Comparison of ENCODE assay signal across 18 cellular contexts in genomic region chr9:123327697-123328100, GRCh38. TPM values are rescaled to one million over a fixed set of nuclear protein-coding genes. Genes with fewer than 3 reads are reported as not detected.
DNase-seq lines count a peak whose midpoint lies in the region; ATAC-seq and TF ChIP-seq lines count a peak whose summit lies in the region.
"Had no signal": no experiment of that assay in that cellular context is flagged by ENCODE, and none has a peak within 500 bp of the region (broad histone marks: within the 10 kb centered on the region; RNA-seq: fewer than 3 reads in every experiment).

No MANE protein-coding gene starts in this region.

- intact Hi-C loops in right lobe of liver (cut with DNase I) (no loop called here), colonic mucosa (cut with DNase I) (no loop called here), esophagus muscularis mucosa (cut with DNase I) (no loop called here)

- H3K27ac Mint-ChIP-seq in nephron progenitor cell = peak overlapping the region; percentile 43
- H3K27ac Mint-ChIP-seq: activated naive CD4-positive, alpha-beta T cell treated with anti-CD3 and anti-CD28 coated beads, Interleukin-2, amount 50 U/mL, for 72 hours; natural killer cell; T-helper 2 cell treated with Interferon-gamma antibody and Interleukin-4, amounts not matched to agents 5 μg/mL and 100 μg/mL, for 36 hours had no signal

- H3K4me1 Mint-ChIP-seq in nephron progenitor cell = peaks cover 72% of the 10 kb centered on the region

- no peaks in the 10 kb centered on the region for H3K36me3 Mint-ChIP-seq in nephron progenitor cell (ENCODE audit: low read depth)
- H3K36me3 Mint-ChIP-seq: activated naive CD4-positive, alpha-beta T cell treated with anti-CD3 and anti-CD28 coated beads, Interleukin-2, amount 50 U/mL, for 72 hours; immature natural killer cell; natural killer cell had no signal

- TF ChIP-seq POLR2A in right lobe of liver (IDR thresholded peaks at IDR 0.05) (no peak), esophagus muscularis mucosa (IDR thresholded peaks at IDR 0.05; ENCODE audit: low read depth) (no peak)

- H3K27me3 Mint-ChIP-seq in nephron progenitor cell (ENCODE audit: low read depth, poor library complexity) = peaks cover 4% of the 10 kb centered on the region

- no peak for TF ChIP-seq EP300 in esophagus muscularis mucosa (IDR thresholded peaks at IDR 0.05)

- DNase-seq in right lobe of liver = no peak
- DNase-seq in colonic mucosa = peak; percentile 66
- no peak for DNase-seq in nephron progenitor cell
- DNase-seq in activated effector memory CD4-positive, alpha-beta T cell treated with anti-CD3 and anti-CD28 coated beads, Interleukin-2, amount 50 U/mL, for 16 hours = no peak
- DNase-seq in esophagus muscularis mucosa (ENCODE audit: extremely low spot score) = no peak
- DNase-seq in AG08396 (ENCODE audit: low spot score) = no peak
- DNase-seq: immature natural killer cell, natural killer cell, NCI-H2107, OCI-M1, uterus had no signal

- ATAC-seq in right lobe of liver = no peak
- no peak for ATAC-seq in HG02678 (IDR thresholded peaks at IDR 0.05; ENCODE audit: unreplicated experiment)
- ATAC-seq: activated naive CD4-positive, alpha-beta T cell treated with anti-CD3 and anti-CD28 coated beads, Interleukin-2, amount 50 U/mL, for 72 hours; natural killer cell had no signal

- TF ChIP-seq RAD21 in liver (IDR thresholded peaks at IDR 0.05) = no peak

- TF ChIP-seq CTCF in liver (IDR thresholded peaks at IDR 0.05; ENCODE audit: low read depth, low read length, missing input control) (no peak), right lobe of liver (IDR thresholded peaks at IDR 0.05) (no peak), colonic mucosa (IDR thresholded peaks at IDR 0.05) (no peak), nephron progenitor cell (IDR thresholded peaks at IDR 0.05) (no peak), esophagus muscularis mucosa (IDR thresholded peaks at IDR 0.05) (no peak)

- no peak overlapping the region for H3K27ac ChIP-seq in liver (ENCODE audit: low read depth in 1 of 2, low read length in 2 of 2)
- no peak overlapping the region for H3K27ac ChIP-seq in right lobe of liver
- H3K27ac ChIP-seq in colonic mucosa = no peak overlapping the region
- no peak overlapping the region for H3K27ac ChIP-seq in esophagus muscularis mucosa (replicated peaks in 1 of 4)
- H3K27ac ChIP-seq: KMS-11, uterus had no signal

- WGBS in liver = 86% methylated on average over 8 of the region's 8 CpGs
- WGBS in right lobe of liver (ENCODE audit: insufficient coverage, low coverage, low lambda C conversion rate, missing lambda C conversion rate) = no CpG with 5 or more reads among the region's 8 CpGs
- 88% methylated on average over 7 of the region's 8 CpGs for WGBS in esophagus muscularis mucosa

- H3K4me3 Mint-ChIP-seq in nephron progenitor cell = no peak overlapping the region
- H3K4me3 Mint-ChIP-seq: immature natural killer cell; natural killer cell; T-helper 2 cell treated with Interferon-gamma antibody and Interleukin-4, amounts not matched to agents 5 μg/mL and 100 μg/mL, for 36 hours had no signal

- H3K27me3 ChIP-seq in liver (ENCODE audit: control insufficient read depth in 4 of 4, insufficient read depth in 4 of 4, low read length in 3 of 4) (no peaks in the 10 kb centered on the region), right lobe of liver (no peaks in the 10 kb centered on the region), colonic mucosa (no peaks in the 10 kb centered on the region), esophagus muscularis mucosa (no peaks in the 10 kb centered on the region)
- H3K27me3 ChIP-seq: uterus had no signal

- no peaks in the 10 kb centered on the region for H3K9me3 Mint-ChIP-seq in nephron progenitor cell
- H3K9me3 Mint-ChIP-seq: activated naive CD4-positive, alpha-beta T cell treated with anti-CD3 and anti-CD28 coated beads, Interleukin-2, amount 50 U/mL, for 72 hours; immature natural killer cell; natural killer cell; T-helper 2 cell treated with Interferon-gamma antibody and Interleukin-4, amounts not matched to agents 5 μg/mL and 100 μg/mL, for 36 hours had no signal

- H3K36me3 ChIP-seq in liver (ENCODE audit: control insufficient read depth in 4 of 4, insufficient read depth in 3 of 4, low read depth in 1 of 4, low read length in 3 of 4) (no peaks in the 10 kb centered on the region), right lobe of liver (no peaks in the 10 kb centered on the region), colonic mucosa (no peaks in the 10 kb centered on the region), esophagus muscularis mucosa (no peaks in the 10 kb centered on the region)
- H3K36me3 ChIP-seq: uterus had no signal

- H3K9ac ChIP-seq in liver (ENCODE audit: low read depth in 1 of 2, low read length in 2 of 2) = no peak overlapping the region
- no peak overlapping the region for H3K9ac ChIP-seq in colonic mucosa (ENCODE audit: low read depth in 2 of 2, low read length in 2 of 2)
- H3K9ac ChIP-seq: KMS-11 had no signal

- H3K9me3 ChIP-seq in liver (ENCODE audit: control insufficient read depth in 4 of 4, low read length in 3 of 4) (no peaks in the 10 kb centered on the region), right lobe of liver (no peaks in the 10 kb centered on the region), colonic mucosa (no peaks in the 10 kb centered on the region), esophagus muscularis mucosa (no peaks in the 10 kb centered on the region)
- H3K9me3 ChIP-seq: uterus had no signal

- H3K4me1 ChIP-seq in liver (ENCODE audit: control insufficient read depth in 4 of 4, insufficient read depth in 4 of 4, low read length in 3 of 4) (peaks cover 3 to 14% (median 13%) of the 10 kb centered on the region in 4 donors), right lobe of liver (peaks cover 0 to 14% (median 3%) of the 10 kb centered on the region in 4 donors), colonic mucosa (no peaks in the 10 kb centered on the region), esophagus muscularis mucosa (peaks cover 3 to 10% (median 6%) of the 10 kb centered on the region in 4 donors)
- H3K4me1 ChIP-seq: uterus had no signal

- no peak overlapping the region for H3K4me3 ChIP-seq in liver (ENCODE audit: low read depth in 1 of 3, low read length in 3 of 3)
- no peak overlapping the region for H3K4me3 ChIP-seq in right lobe of liver
- no peak overlapping the region for H3K4me3 ChIP-seq in colonic mucosa
- H3K4me3 ChIP-seq in esophagus muscularis mucosa = no peak overlapping the region
- H3K4me3 ChIP-seq: uterus had no signal

TF ChIP-seq in liver, 16 proteins besides CTCF, POLR2A, EP300 and RAD21:
- TF ChIP-seq SP1 (IDR thresholded peaks at IDR 0.05) (peak; percentile 8), ATF3 (IDR thresholded peaks at IDR 0.05) (no peak)

RNA-seq across cellular contexts. Expression of gene CRB2, which starts 28.3 kb away (rescaled TPM):
- total RNA-seq in liver (1 to 10 TPM in 1 of 2 donors, not detected in 1; 1.7 TPM), right lobe of liver (not detected), colonic mucosa (1 to 10 TPM in 1 of 2 donors, under 1 TPM in 1; 0.69 to 2.4 TPM), esophagus muscularis mucosa (under 1 TPM in 2 of 4 donors, not detected in 2; 0.06 to 0.13 TPM)
- not detected for polyA plus RNA-seq in liver
- total RNA-seq: activated CD8-positive, alpha-beta memory T cell treated with anti-CD3 and anti-CD28 coated beads for 36 hours; fibroblast of lung; natural killer cell had no signal
- polyA plus RNA-seq: fibroblast of lung had no signal

RNA-seq across cellular contexts. Expression of gene STRBP, which starts 59.3 kb away (rescaled TPM):
- total RNA-seq in liver = 10 to 100 TPM in 1 of 2 donors, 1 to 10 TPM in 1; 9.7 to 17.2 TPM
- polyA plus RNA-seq in liver = 1 to 10 TPM; 4.3 to 7.3 TPM
- total RNA-seq in right lobe of liver = 10 to 100 TPM in 1 of 6 experiments, 1 to 10 TPM in 5; 5.3 to 10.2 (median 8.3) TPM
- 10 to 100 TPM; 37.5 to 53.5 TPM for total RNA-seq in colonic mucosa
- total RNA-seq in esophagus muscularis mucosa = 10 to 100 TPM; 11.2 to 20.6 (median 14.5) TPM
